Comparison of ENCODE assay signal across 8 cellular contexts in the genomic region with DNA sequence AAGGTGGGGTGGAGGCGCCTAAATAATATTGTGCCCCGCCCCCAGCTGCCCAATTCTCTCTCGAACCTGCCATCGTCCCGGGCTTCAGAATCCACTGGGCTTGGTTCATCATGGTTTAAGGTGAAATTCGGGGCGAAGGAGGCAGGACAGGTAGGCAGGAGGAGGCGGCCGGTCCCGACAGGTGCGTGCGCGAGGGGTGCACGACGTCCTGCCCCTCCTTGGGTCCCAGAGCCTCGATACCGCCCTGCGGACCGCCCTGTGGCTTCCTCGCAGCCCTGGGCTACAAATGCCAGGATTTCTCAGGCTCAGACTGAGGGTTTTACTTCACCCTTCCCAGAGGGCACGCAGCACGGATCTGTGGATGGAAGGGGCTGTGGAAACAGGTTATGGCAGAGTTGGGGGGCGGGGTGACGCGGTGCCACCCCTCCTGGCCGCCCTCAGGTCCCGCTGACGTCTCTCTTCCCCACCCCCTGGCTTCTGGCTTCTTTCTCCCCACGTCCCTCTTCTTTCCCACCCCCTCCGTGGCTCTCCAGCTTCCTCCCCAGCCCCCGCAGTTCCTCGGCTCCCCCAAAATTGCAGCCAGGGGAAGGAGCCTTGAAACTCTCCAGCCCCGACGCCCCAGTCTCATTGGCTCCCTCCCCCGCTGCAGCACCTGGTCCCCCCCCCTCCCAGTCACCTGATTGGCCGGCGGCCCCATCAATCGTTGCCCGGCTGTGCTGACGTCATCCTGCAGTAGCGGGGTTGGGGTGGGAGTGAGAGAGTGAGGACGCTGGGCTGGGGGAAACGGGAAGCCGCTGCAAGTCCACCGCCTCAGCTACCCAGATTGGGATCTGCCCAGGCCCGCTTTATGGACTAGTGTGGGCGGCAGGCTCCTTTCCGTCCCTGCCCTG. TPM values are rescaled to one million over a fixed set of nuclear protein-coding genes. Genes with fewer than 3 reads are reported as not detected.
A peak's percentile ranks its signal among the peaks of the same experiment; 100 is the strongest.
DNase-seq lines count a peak whose midpoint lies in the region; ATAC-seq and TF ChIP-seq lines count a peak whose summit lies in the region.

A gene (plus strand): TSS at position 725 of the 890 bp plus-strand sequence. CDS start 278 bp downstream, outside the sequence.

- POLR2A ChIA-PET in CD8-positive, alpha-beta memory T cell (lab: Charles Lee) = interaction anchor here (1.3 kb wide), 1 partner anchor 16 kb away, joined by 6 read pairs; no protein-coding TSS in a partner anchor

- peaks cover 17% of the 10 kb centered on the region for H3K4me1 ChIP-seq in CD8-positive, alpha-beta memory T cell (ENCODE audit: insufficient read depth, low read length)

- CTCF ChIA-PET in CD8-positive, alpha-beta memory T cell (lab: Charles Lee) = interaction anchor here (1.0 to 1.3 kb wide), 2 partner anchors 21 to 257 kb away, joined by 3 to 4 read pairs; a partner anchor contains a TSS

- H4K20me1 ChIP-seq in neural cell (ENCODE audit: insufficient read depth) = no peaks in the 10 kb centered on the region

- no peaks in the 10 kb centered on the region for H3K9me2 ChIP-seq in neural cell (ENCODE audit: insufficient read depth, low read length)

- peak within 1 kb of the TSS; percentile 97 for H3K9ac ChIP-seq in neural cell (ENCODE audit: low read length)

- peak within 1 kb of the TSS; percentile 93 to 98 (median 98) for H3K27ac Mint-ChIP-seq in CD8-positive, alpha-beta memory T cell
- peak within 1 kb of the TSS; percentile 65 to 83 for H3K27ac Mint-ChIP-seq in stimulated activated naive CD8-positive, alpha-beta T cell treated with anti-CD3 and anti-CD28 coated beads, Interleukin-15, amount 100 ng/mL, for 72 hours

- peaks cover 0 to 33% (median 5%) of the 10 kb centered on the region in 3 donors for H3K36me3 Mint-ChIP-seq in CD8-positive, alpha-beta memory T cell

- no peaks in the 10 kb centered on the region for H3K27me3 Mint-ChIP-seq in CD8-positive, alpha-beta memory T cell
- H3K27me3 Mint-ChIP-seq in stimulated activated naive CD8-positive, alpha-beta T cell treated with anti-CD3 and anti-CD28 coated beads, Interleukin-15, amount 100 ng/mL, for 72 hours = no peaks in the 10 kb centered on the region

- no peaks in the 10 kb centered on the region for H3K36me3 ChIP-seq in CD8-positive, alpha-beta memory T cell (ENCODE audit: insufficient read depth, low read length)
- H3K36me3 ChIP-seq in neural cell (ENCODE audit: insufficient read depth, low read length) = no peaks in the 10 kb centered on the region

- H3K4me2 ChIP-seq in neural cell (ENCODE audit: low read length) = peak within 1 kb of the TSS; percentile 95

- peak; percentile 10 for TF ChIP-seq RAD21 in neural cell (conservative IDR thresholded peaks at IDR 0.05)

- H3K9me3 Mint-ChIP-seq in CD8-positive, alpha-beta memory T cell = no peaks in the 10 kb centered on the region
- no peaks in the 10 kb centered on the region for H3K9me3 Mint-ChIP-seq in stimulated activated naive CD8-positive, alpha-beta T cell treated with anti-CD3 and anti-CD28 coated beads, Interleukin-15, amount 100 ng/mL, for 72 hours

- H3K79me2 ChIP-seq in neural cell (replicated peaks; ENCODE audit: insufficient read depth, low read length) = peaks cover 14% of the 10 kb centered on the region

- ATAC-seq in GM21390 (IDR thresholded peaks at IDR 0.05; ENCODE audit: unreplicated experiment) = peak; percentile 63
- ATAC-seq in stimulated activated naive CD8-positive, alpha-beta T cell treated with anti-CD3 and anti-CD28 coated beads, Interleukin-15, amount 100 ng/mL, for 72 hours = peak; percentile 81

- peak within 1 kb of the TSS; percentile 88 to 99 (median 97) for H3K4me3 Mint-ChIP-seq in CD8-positive, alpha-beta memory T cell
- peak within 1 kb of the TSS; percentile 91 to 93 for H3K4me3 Mint-ChIP-seq in stimulated activated naive CD8-positive, alpha-beta T cell treated with anti-CD3 and anti-CD28 coated beads, Interleukin-15, amount 100 ng/mL, for 72 hours

- no peaks in the 10 kb centered on the region for H3F3A ChIP-seq in neural cell (ENCODE audit: insufficient read depth, low read length, poor library complexity, severe bottlenecking)

- peak within 1 kb of the TSS; percentile 70 for H3K4me3 ChIP-seq in CD8-positive, alpha-beta memory T cell (ENCODE audit: low read length)
- peak within 1 kb of the TSS; percentile 85 for H3K4me3 ChIP-seq in neural cell (ENCODE audit: low read length)

- no peaks in the 10 kb centered on the region for H3K9me3 ChIP-seq in CD8-positive, alpha-beta memory T cell (ENCODE audit: low read length)
- no peaks in the 10 kb centered on the region for H3K9me3 ChIP-seq in neural cell (ENCODE audit: low read length)

- peaks cover 30 to 44% (median 35%) of the 10 kb centered on the region in 3 donors for H3K4me1 Mint-ChIP-seq in CD8-positive, alpha-beta memory T cell
- H3K4me1 Mint-ChIP-seq in stimulated activated naive CD8-positive, alpha-beta T cell treated with anti-CD3 and anti-CD28 coated beads, Interleukin-15, amount 100 ng/mL, for 72 hours = peaks cover 45% of the 10 kb centered on the region

- peak within 1 kb of the TSS; percentile 85 for H3K27ac ChIP-seq in CD8-positive, alpha-beta memory T cell (ENCODE audit: low read depth, low read length)
- H3K27ac ChIP-seq in neural cell (ENCODE audit: low read length) = peak within 1 kb of the TSS; percentile 89

- no peak for TF ChIP-seq CTCF in neural cell (IDR thresholded peaks at IDR 0.05; ENCODE audit: poor library complexity, severe bottlenecking)

- no peaks in the 10 kb centered on the region for H3K27me3 ChIP-seq in CD8-positive, alpha-beta memory T cell (ENCODE audit: insufficient read depth, low read length, poor library complexity, severe bottlenecking)
- H3K27me3 ChIP-seq in neural cell (ENCODE audit: insufficient read depth, low read depth, low read length) = peaks cover 5% of the 10 kb centered on the region

- DNase-seq in CD8-positive, alpha-beta memory T cell = peak; percentile 81 to 93 (median 85)
- DNase-seq in KG1 (lab: John Stamatoyannopoulos, UW) (peak; percentile 26), activated gamma-delta T cell treated with Interleukin-2 at 50 U/mL for 16 hours (peak; percentile 85), fibroblast of the conjunctiva (ENCODE audit: low read depth) (peak; percentile 35)
- peak; percentile 77 to 85 for DNase-seq in stimulated activated naive CD8-positive, alpha-beta T cell treated with anti-CD3 and anti-CD28 coated beads, Interleukin-15, amount 100 ng/mL, for 72 hours

- H2AFZ ChIP-seq in neural cell (ENCODE audit: low read depth, low read length) = peak within 1 kb of the TSS; percentile 95

- no peak for TF ChIP-seq EP300 in neural cell (conservative IDR thresholded peaks at IDR 0.05; ENCODE audit: poor library complexity, severe bottlenecking)

- TF ChIP-seq POLR2A in Raji (IDR thresholded peaks at IDR 0.05; ENCODE audit: insufficient read depth, low read depth, low read length) = peak; percentile 66

TF ChIP-seq in neural cell, 6 proteins besides CTCF, POLR2A, EP300 and RAD21:
- TF ChIP-seq TAF1 (IDR thresholded peaks at IDR 0.05; ENCODE audit: low read depth) (peak; percentile 85), MXI1 (conservative IDR thresholded peaks at IDR 0.05; ENCODE audit: poor library complexity, severe bottlenecking) (peak; percentile 14), POLR2AphosphoS5 (IDR thresholded peaks at IDR 0.05) (peak; percentile 81), SMC3 (conservative IDR thresholded peaks at IDR 0.05; ENCODE audit: poor library complexity) (peak; percentile 24), EZH2 (IDR thresholded peaks at IDR 0.05; ENCODE audit: borderline replicate concordance, insufficient read depth, low read length, poor library complexity, severe bottlenecking) (no peak)
- TF ChIP-seq, protein P1, sequence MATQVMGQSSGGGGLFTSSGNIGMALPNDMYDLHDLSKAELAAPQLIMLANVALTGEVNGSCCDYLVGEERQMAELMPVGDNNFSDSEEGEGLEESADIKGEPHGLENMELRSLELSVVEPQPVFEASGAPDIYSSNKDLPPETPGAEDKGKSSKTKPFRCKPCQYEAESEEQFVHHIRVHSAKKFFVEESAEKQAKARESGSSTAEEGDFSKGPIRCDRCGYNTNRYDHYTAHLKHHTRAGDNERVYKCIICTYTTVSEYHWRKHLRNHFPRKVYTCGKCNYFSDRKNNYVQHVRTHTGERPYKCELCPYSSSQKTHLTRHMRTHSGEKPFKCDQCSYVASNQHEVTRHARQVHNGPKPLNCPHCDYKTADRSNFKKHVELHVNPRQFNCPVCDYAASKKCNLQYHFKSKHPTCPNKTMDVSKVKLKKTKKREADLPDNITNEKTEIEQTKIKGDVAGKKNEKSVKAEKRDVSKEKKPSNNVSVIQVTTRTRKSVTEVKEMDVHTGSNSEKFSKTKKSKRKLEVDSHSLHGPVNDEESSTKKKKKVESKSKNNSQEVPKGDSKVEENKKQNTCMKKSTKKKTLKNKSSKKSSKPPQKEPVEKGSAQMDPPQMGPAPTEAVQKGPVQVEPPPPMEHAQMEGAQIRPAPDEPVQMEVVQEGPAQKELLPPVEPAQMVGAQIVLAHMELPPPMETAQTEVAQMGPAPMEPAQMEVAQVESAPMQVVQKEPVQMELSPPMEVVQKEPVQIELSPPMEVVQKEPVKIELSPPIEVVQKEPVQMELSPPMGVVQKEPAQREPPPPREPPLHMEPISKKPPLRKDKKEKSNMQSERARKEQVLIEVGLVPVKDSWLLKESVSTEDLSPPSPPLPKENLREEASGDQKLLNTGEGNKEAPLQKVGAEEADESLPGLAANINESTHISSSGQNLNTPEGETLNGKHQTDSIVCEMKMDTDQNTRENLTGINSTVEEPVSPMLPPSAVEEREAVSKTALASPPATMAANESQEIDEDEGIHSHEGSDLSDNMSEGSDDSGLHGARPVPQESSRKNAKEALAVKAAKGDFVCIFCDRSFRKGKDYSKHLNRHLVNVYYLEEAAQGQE (IDR thresholded peaks at IDR 0.05; ENCODE audit: borderline replicate concordance) = peak; percentile 58
TF ChIP-seq in neural cell: peak in this region for 5.

RNA-seq across cellular contexts. Expression of the gene that starts here (rescaled TPM):
- 10 to 100 TPM; 16.5 to 17.7 TPM for total RNA-seq in CD8-positive, alpha-beta memory T cell
- polyA plus RNA-seq in CD8-positive, alpha-beta memory T cell = 7.7 TPM
- polyA plus RNA-seq in neural cell = 55.6 and 61.0 TPM in 2 replicates
- polyA minus RNA-seq in neural cell = 98.6 and 110 TPM in 2 replicates

Comparison
In these comparisons a context has a peak if more than half of its experiments do, and no peak if none do; other contexts are left out.
1. Peak in every context shown above with its lines: DNase-seq, ATAC-seq, H3K4me3 ChIP-seq and H3K27ac ChIP-seq.
2. DNase-seq: peak in every context shown above with its lines; median percentile 85 in CD8-positive, alpha-beta memory T cell; 85 in activated gamma-delta T cell treated with Interleukin-2 at 50 U/mL for 16 hours; 81 in stimulated activated naive CD8-positive, alpha-beta T cell treated with anti-CD3 and anti-CD28 coated beads, Interleukin-15, amount 100 ng/mL, for 72 hours; 35 in fibroblast of the conjunctiva; 26 in KG1.